25 cellular contexts compared by ENCODE assay signal in the genomic region with DNA sequence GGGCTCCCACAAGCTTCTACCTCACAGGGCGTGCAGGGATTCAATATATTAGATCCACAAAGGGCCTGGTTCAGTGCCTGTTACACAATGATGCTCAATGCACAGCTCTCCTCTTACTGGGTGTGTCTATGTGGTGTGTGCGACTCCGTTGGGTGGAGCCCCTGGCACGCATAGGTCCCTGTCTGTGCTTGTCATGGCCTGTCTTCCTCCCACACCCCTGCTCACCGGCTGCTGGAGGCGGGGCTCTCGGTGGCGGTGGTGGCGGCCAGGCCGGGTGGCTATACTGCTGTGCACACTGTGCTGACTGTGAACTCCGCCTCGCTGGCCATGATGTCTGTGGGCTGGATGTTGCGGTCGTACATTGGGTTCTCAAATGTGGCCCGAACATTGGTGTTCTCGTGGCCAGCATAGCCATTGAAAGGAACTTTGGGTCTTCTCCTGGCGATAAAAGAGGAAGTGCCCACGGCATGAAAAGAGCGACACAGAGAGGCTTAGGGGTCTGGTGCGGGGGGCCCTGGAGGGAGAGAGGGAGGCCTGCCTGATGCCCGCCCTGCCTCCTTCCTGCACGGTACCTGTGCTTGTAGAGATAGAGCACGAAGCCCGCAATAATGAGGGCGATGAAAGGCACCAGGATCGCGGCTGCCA.
"Had no signal": no experiment of that assay in that cellular context is flagged by ENCODE, and none has a peak within 500 bp of the region (broad histone marks: within the 10 kb centered on the region; RNA-seq: fewer than 3 reads in every experiment).

No MANE protein-coding gene starts in this region.

- H3K4me3 ChIP-seq: lower lobe of right lung, neural progenitor cell, suprapubic skin, tibial artery, upper lobe of right lung had no signal

- H3K4me2 ChIP-seq: neural progenitor cell had no signal

- H3K27me3 ChIP-seq: neural progenitor cell had no signal

- FAIRE-seq: bronchial epithelial cell, colon, endometrium, TTC549 had no signal

- H3K4me1 ChIP-seq: lower lobe of right lung, neural progenitor cell, suprapubic skin, tibial artery, upper lobe of right lung had no signal

- H3K36me3 ChIP-seq: lower lobe of right lung, neural progenitor cell, suprapubic skin, tibial artery, upper lobe of right lung had no signal

- H3K9ac ChIP-seq: neural progenitor cell had no signal

- H2AFZ ChIP-seq: neural progenitor cell had no signal

- H3K27ac ChIP-seq: lower lobe of right lung, neural progenitor cell, suprapubic skin, tibial artery, upper lobe of right lung, VCaP had no signal

- H3K9me3 ChIP-seq: lower lobe of right lung, suprapubic skin, tibial artery, upper lobe of right lung had no signal

- DNase-seq: activated CD4-positive, alpha-beta T cell treated with anti-CD3 and anti-CD28 coated beads for 4 hours; activated CD4-positive, alpha-beta T cell treated with anti-CD3 and anti-CD28 coated beads, Interleukin-2, amount 50 U/mL, for 4 hours; activated naive CD4-positive, alpha-beta T cell treated with Interleukin-2 at 50 U/mL for 16 hours; activated T-cell treated with anti-CD3 and anti-CD28 coated beads for 4 hours; activated T-cell treated with anti-CD3 and anti-CD28 coated beads, Interleukin-2, amount 50 U/mL, for 72 hours; anterior cingulate cortex; effector CD8-positive, alpha-beta T cell; hypothalamus; kidney glomerular epithelial cell; lower lobe of right lung; mesendoderm; natural killer cell; right cardiac atrium; stimulated activated naive CD4-positive, alpha-beta T cell; T-helper 9 cell; tibial artery; upper lobe of right lung had no signal

- ATAC-seq: activated T-cell treated with anti-CD3 and anti-CD28 coated beads, Interleukin-2, amount 50 U/mL, for 72 hours; left lobe of liver; lower lobe of right lung; natural killer cell; upper lobe of right lung had no signal
